ENCODE assay signal across 23 cellular contexts in the genomic region with DNA sequence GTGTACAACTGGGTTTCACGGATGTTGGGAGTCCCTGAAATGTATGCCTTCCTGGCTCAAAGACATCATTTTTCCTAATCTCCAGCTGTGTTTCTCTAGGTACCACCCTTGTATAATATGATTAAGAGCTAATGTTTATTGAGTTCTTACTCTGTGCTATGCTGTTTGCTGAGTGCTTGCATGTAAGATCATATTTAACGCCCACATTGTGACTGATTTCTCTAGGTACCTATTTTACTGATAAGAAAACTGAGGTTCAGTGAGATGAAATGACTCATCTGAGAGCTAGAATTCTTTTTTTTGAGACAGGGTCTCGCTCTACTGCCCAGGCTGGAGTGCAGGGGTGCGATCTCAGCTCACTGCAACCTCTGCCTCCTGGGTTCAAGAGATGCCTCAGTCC. TPM values are rescaled to one million over a fixed set of nuclear protein-coding genes. Genes with fewer than 3 reads are reported as not detected.
"Had no signal": no experiment of that assay in that cellular context is flagged by ENCODE, and none has a peak within 500 bp of the region (broad histone marks: within the 10 kb centered on the region; RNA-seq: fewer than 3 reads in every experiment).

No MANE protein-coding gene starts in this region.

- ATAC-seq: left lobe of liver; mucosa of descending colon; natural killer cell treated with Interleukin-12 subunit alpha and Interleukin-12 subunit beta and Interleukin-15 and Interleukin-18, amount 100 ng/mL, for 72 hours; pancreas; sciatic nerve; stimulated activated memory B cell treated with anti-CD40 and anti-IgM and Interleukin-4, amounts not matched to agents 10 μg/mL and 1 μg/mL and 100 μg/mL, for 72 hours; stimulated activated naive CD8-positive, alpha-beta T cell treated with anti-CD3 and anti-CD28 coated beads, Interleukin-15, Interleukin-2, amounts not matched to agents 100 U/mL and 50 U/mL, for 24 hours had no signal

- H3K36me3 ChIP-seq: neutrophil, pancreas, tibial artery, upper lobe of left lung had no signal

- H3K27me3 ChIP-seq: dorsolateral prefrontal cortex, hepatocyte, neutrophil, pancreas, testis, tibial artery, upper lobe of left lung had no signal

- H3K36me3 Mint-ChIP-seq: stimulated activated memory B cell treated with anti-CD40 and anti-IgM and Interleukin-4, amounts not matched to agents 10 μg/mL and 1 μg/mL and 100 μg/mL, for 72 hours had no signal

- H3K4me1 Mint-ChIP-seq: mesothelial cell of epicardium; naive B cell; stimulated activated memory B cell treated with anti-CD40 and anti-IgM and Interleukin-4, amounts not matched to agents 10 μg/mL and 1 μg/mL and 100 μg/mL, for 72 hours had no signal

- H3K4me1 ChIP-seq: pancreas, testis, tibial artery, upper lobe of left lung had no signal

- DNase-seq: dorsolateral prefrontal cortex; effector CD4-positive, alpha-beta T cell; kidney; mucosa of descending colon; naive B cell; pancreas; stimulated activated CD4-positive, alpha-beta T cell treated with anti-CD3 and anti-CD28 coated beads, Interleukin-12 subunit alpha, Interleukin-12 subunit beta, amount 100 ng/mL, for 4 hours; stimulated activated CD4-positive, alpha-beta T cell treated with anti-CD3 and anti-CD28 coated beads, Interleukin-1b, Interleukin-23, amount 100 ng/mL, for 48 hours; stimulated activated CD4-positive, alpha-beta T cell treated with anti-CD3 and anti-CD28 coated beads, Interleukin-4, amount 100 ng/mL, for 1 hour; stimulated activated naive CD8-positive, alpha-beta T cell treated with anti-CD3 and anti-CD28 coated beads, Interleukin-15, Interleukin-2, amounts not matched to agents 100 U/mL and 50 U/mL, for 24 hours; substantia nigra; testis; tibial artery; upper lobe of left lung had no signal

- H3K27ac Mint-ChIP-seq: mesothelial cell of epicardium; naive B cell; natural killer cell treated with Interleukin-12 subunit alpha and Interleukin-12 subunit beta and Interleukin-15 and Interleukin-18, amount 100 ng/mL, for 72 hours; stimulated activated memory B cell treated with anti-CD40 and anti-IgM and Interleukin-4, amounts not matched to agents 10 μg/mL and 1 μg/mL and 100 μg/mL, for 72 hours had no signal

- H3K9me3 Mint-ChIP-seq: natural killer cell treated with Interleukin-12 subunit alpha and Interleukin-12 subunit beta and Interleukin-15 and Interleukin-18, amount 100 ng/mL, for 72 hours had no signal

- H3K9me3 ChIP-seq: mucosa of descending colon, neutrophil, pancreas, testis, tibial artery, upper lobe of left lung had no signal

- H3K27ac ChIP-seq: dorsolateral prefrontal cortex, hepatocyte, neutrophil, pancreas, testis, tibial artery, upper lobe of left lung had no signal

- H3K4me3 ChIP-seq: dorsolateral prefrontal cortex, hepatocyte, mucosa of descending colon, pancreas, smooth muscle cell, testis, tibial artery, upper lobe of left lung had no signal

- H3K4me3 Mint-ChIP-seq: mesothelial cell of epicardium; naive B cell; natural killer cell treated with Interleukin-12 subunit alpha and Interleukin-12 subunit beta and Interleukin-15 and Interleukin-18, amount 100 ng/mL, for 72 hours; neural crest cell; stimulated activated memory B cell treated with anti-CD40 and anti-IgM and Interleukin-4, amounts not matched to agents 10 μg/mL and 1 μg/mL and 100 μg/mL, for 72 hours had no signal

RNA-seq across cellular contexts. Expression of gene DMC1, which starts 43.6 kb away (rescaled TPM):
- total RNA-seq: left lobe of liver had no signal
